Comparison of ENCODE assay signal across 8 cellular contexts in genomic region chr7:133081605-133082389, GRCh38. TPM values are rescaled to one million over a fixed set of nuclear protein-coding genes. Genes with fewer than 3 reads are reported as not detected.
DNase-seq lines count a peak whose midpoint lies in the region; ATAC-seq and TF ChIP-seq lines count a peak whose summit lies in the region.

Gene CHCHD3, minus strand, starts transcription at chr7:133082090. Its CDS starts 153 bp downstream, at chr7:133081937.

- H3K4me1 ChIP-seq in osteoblast (ENCODE audit: insufficient read depth, low read length) (peaks cover 11% of the 10 kb centered on the region), thoracic aorta (ENCODE audit: control insufficient read depth in 1 of 2, low read depth in 2 of 2) (peaks cover 8 to 26% of the 10 kb centered on the region in 2 donors)

- no peaks in the 10 kb centered on the region for H3K27me3 Mint-ChIP-seq in activated naive CD8-positive, alpha-beta T cell treated with anti-CD3 and anti-CD28 coated beads, Interleukin-2, amount 10 ng/mL, durations not matched to agents 7 days and 5 days
- peaks cover 2% of the 10 kb centered on the region for H3K27me3 Mint-ChIP-seq in glutamatergic neuron (ENCODE audit: unreplicated experiment)

- no peaks in the 10 kb centered on the region for H3K27me3 ChIP-seq in SU-DHL-6 (ENCODE audit: low read length)
- H3K27me3 ChIP-seq in osteoblast (ENCODE audit: insufficient read depth, low read length), result no peaks in the 10 kb centered on the region
- no peaks in the 10 kb centered on the region for H3K27me3 ChIP-seq in thoracic aorta (replicated peaks; ENCODE audit: insufficient read depth)

- H3K36me3 ChIP-seq in SU-DHL-6 (ENCODE audit: low read length), result 0 out of 2 replicates have a peak, but pooled peaks cover 5% of the 10 kb centered on the region
- no peaks in the 10 kb centered on the region for H3K36me3 ChIP-seq in osteoblast (ENCODE audit: insufficient read depth, low read length)
- H3K36me3 ChIP-seq in thoracic aorta, result no peaks in the 10 kb centered on the region

- no peaks in the 10 kb centered on the region for H3K9me2 ChIP-seq in SU-DHL-6 (replicated peaks; ENCODE audit: insufficient read depth, low read length)

- peaks cover 5% of the 10 kb centered on the region for H3K36me3 Mint-ChIP-seq in activated naive CD8-positive, alpha-beta T cell treated with anti-CD3 and anti-CD28 coated beads, Interleukin-2, amount 10 ng/mL, durations not matched to agents 7 days and 5 days
- H3K36me3 Mint-ChIP-seq in glutamatergic neuron (ENCODE audit: unreplicated experiment), result no peaks in the 10 kb centered on the region

- H3K9ac ChIP-seq in SU-DHL-6 (ENCODE audit: low read length), result peak within 1 kb of the TSS; percentile 84

- TF ChIP-seq POLR2A in GM10847 (IDR thresholded peaks at IDR 0.05; ENCODE audit: extremely low read depth, insufficient read length), result peak; percentile 61

- H3K9me3 Mint-ChIP-seq in activated naive CD8-positive, alpha-beta T cell treated with anti-CD3 and anti-CD28 coated beads, Interleukin-2, amount 10 ng/mL, durations not matched to agents 7 days and 5 days, result no peaks in the 10 kb centered on the region
- no peaks in the 10 kb centered on the region for H3K9me3 Mint-ChIP-seq in glutamatergic neuron (ENCODE audit: unreplicated experiment)

- H3K27ac ChIP-seq in SU-DHL-6 (ENCODE audit: low read depth, low read length) (peak within 1 kb of the TSS; percentile 35), osteoblast (ENCODE audit: low read depth, low read length) (peak within 1 kb of the TSS; percentile 89), thoracic aorta (peak within 1 kb of the TSS; percentile 73 to 77)

- peak; percentile 95 for DNase-seq in NCI-H128 (lab: John Stamatoyannopoulos, UW; ENCODE audit: unreplicated experiment)
- peak; percentile 92 for DNase-seq in activated naive CD8-positive, alpha-beta T cell treated with anti-CD3 and anti-CD28 coated beads, Interleukin-2, amount 10 ng/mL, durations not matched to agents 7 days and 5 days
- peak; percentile 97 for DNase-seq in glutamatergic neuron
- peak; percentile 97 for DNase-seq in osteoblast (ENCODE audit: insufficient read length, low spot score, missing footprints)
- peak; percentile 94 for DNase-seq in thoracic aorta (ENCODE audit: low spot score)

- POLR2A ChIA-PET in activated naive CD8-positive, alpha-beta T cell treated with anti-CD3 and anti-CD28 coated beads, Interleukin-2, amount 10 ng/mL, durations not matched to agents 7 days and 5 days (lab: Charles Lee), result interaction anchor here (0.9 to 1.0 kb wide), 2 partner anchors 10 to 1235 kb away, joined by 5 to 8 read pairs; partner anchors contain the start of gene SLC35B4

- H3K4me3 ChIP-seq in SU-DHL-6 (ENCODE audit: insufficient read depth, low read length, poor library complexity, severe bottlenecking) (peak within 1 kb of the TSS; percentile 91), osteoblast (ENCODE audit: insufficient read depth, low read length) (peak within 1 kb of the TSS; percentile 95), thoracic aorta (peak within 1 kb of the TSS; percentile 98)

- H3K4me2 ChIP-seq in SU-DHL-6 (ENCODE audit: low read depth, low read length, poor library complexity, severe bottlenecking) (peak within 1 kb of the TSS; percentile 100), osteoblast (ENCODE audit: insufficient read depth, low read length) (peak within 1 kb of the TSS; percentile 98)

- TF ChIP-seq CTCF in SU-DHL-6 (IDR thresholded peaks at IDR 0.05; ENCODE audit: insufficient read depth, low read length, poor library complexity, severe bottlenecking) (no peak), glutamatergic neuron (IDR thresholded peaks at IDR 0.05; ENCODE audit: partially characterized antibody, unreplicated experiment) (no peak), osteoblast (IDR thresholded peaks at IDR 0.05; ENCODE audit: extremely low read depth, low read depth, low read length) (no peak), thoracic aorta (IDR thresholded peaks at IDR 0.05) (no peak)

- H3K79me2 ChIP-seq in SU-DHL-6 (ENCODE audit: insufficient read depth, low read length), result peaks cover 51% of the 10 kb centered on the region
- H3K79me2 ChIP-seq in osteoblast (ENCODE audit: insufficient read depth, low read length), result peaks cover 50% of the 10 kb centered on the region

- peak within 1 kb of the TSS; percentile 90 for H3K4me3 Mint-ChIP-seq in activated naive CD8-positive, alpha-beta T cell treated with anti-CD3 and anti-CD28 coated beads, Interleukin-2, amount 10 ng/mL, durations not matched to agents 7 days and 5 days
- peak within 1 kb of the TSS; percentile 95 for H3K4me3 Mint-ChIP-seq in glutamatergic neuron (ENCODE audit: unreplicated experiment)

- H3K9me3 ChIP-seq in SU-DHL-6 (ENCODE audit: insufficient read depth, low read length), result no peaks in the 10 kb centered on the region
- H3K9me3 ChIP-seq in osteoblast (ENCODE audit: low read depth, low read length), result no peaks in the 10 kb centered on the region
- H3K9me3 ChIP-seq in thoracic aorta, result no peaks in the 10 kb centered on the region

- H4K20me1 ChIP-seq in SU-DHL-6 (ENCODE audit: low read depth, low read length) (peaks cover 24% of the 10 kb centered on the region), osteoblast (ENCODE audit: insufficient read depth, low read length) (peaks cover 12% of the 10 kb centered on the region)

- ATAC-seq in HG02678 (IDR thresholded peaks at IDR 0.05; ENCODE audit: unreplicated experiment) (peak; percentile 100), thoracic aorta (ENCODE audit: insufficient number of reproducible peaks, low FRiP score, low read depth) (peak; percentile 97)
- ATAC-seq in activated naive CD8-positive, alpha-beta T cell treated with anti-CD3 and anti-CD28 coated beads, Interleukin-2, amount 10 ng/mL, durations not matched to agents 7 days and 5 days (ENCODE audit: low read depth), result peak; percentile 99

- no peaks in the 10 kb centered on the region for H3F3A ChIP-seq in SU-DHL-6 (ENCODE audit: insufficient read depth)

- peaks cover 11% of the 10 kb centered on the region for H3K4me1 Mint-ChIP-seq in activated naive CD8-positive, alpha-beta T cell treated with anti-CD3 and anti-CD28 coated beads, Interleukin-2, amount 10 ng/mL, durations not matched to agents 7 days and 5 days
- peaks cover 4% of the 10 kb centered on the region for H3K4me1 Mint-ChIP-seq in glutamatergic neuron (ENCODE audit: low read depth, unreplicated experiment)

- H2AFZ ChIP-seq in SU-DHL-6 (ENCODE audit: low read depth, low read length, severe bottlenecking) (peak within 1 kb of the TSS; percentile 97), osteoblast (ENCODE audit: low read length) (peak within 1 kb of the TSS; percentile 96)

- H3K27ac Mint-ChIP-seq in activated naive CD8-positive, alpha-beta T cell treated with anti-CD3 and anti-CD28 coated beads, Interleukin-2, amount 10 ng/mL, durations not matched to agents 7 days and 5 days, result peak within 1 kb of the TSS; percentile 84
- peak within 1 kb of the TSS; percentile 59 for H3K27ac Mint-ChIP-seq in glutamatergic neuron (ENCODE audit: unreplicated experiment)

RNA-seq across cellular contexts. Expression of gene CHCHD3, which starts in this region (rescaled TPM):
- total RNA-seq in activated naive CD8-positive, alpha-beta T cell treated with anti-CD3 and anti-CD28 coated beads, Interleukin-2, amount 10 ng/mL, durations not matched to agents 7 days and 5 days, result 10 to 100 TPM; 40.4 to 44.5 TPM
- 61.5 TPM for total RNA-seq in glutamatergic neuron (ENCODE audit: unreplicated experiment)
- total RNA-seq in osteoblast, result 81.9 and 89.8 TPM in 2 replicates
- total RNA-seq in thoracic aorta, result 10 to 100 TPM; 36.1 to 43.0 TPM

Comparison
In these comparisons a context has a peak if more than half of its experiments do, and no peak if none do; other contexts are left out.
1. Peak in every context shown above with its lines: DNase-seq, ATAC-seq, H3K4me3 ChIP-seq and H3K27ac ChIP-seq.
2. H3K27ac ChIP-seq: peak in every context shown above with its lines; median percentile 89 in osteoblast; 75 in thoracic aorta; 35 in SU-DHL-6.